In the genomic region with DNA sequence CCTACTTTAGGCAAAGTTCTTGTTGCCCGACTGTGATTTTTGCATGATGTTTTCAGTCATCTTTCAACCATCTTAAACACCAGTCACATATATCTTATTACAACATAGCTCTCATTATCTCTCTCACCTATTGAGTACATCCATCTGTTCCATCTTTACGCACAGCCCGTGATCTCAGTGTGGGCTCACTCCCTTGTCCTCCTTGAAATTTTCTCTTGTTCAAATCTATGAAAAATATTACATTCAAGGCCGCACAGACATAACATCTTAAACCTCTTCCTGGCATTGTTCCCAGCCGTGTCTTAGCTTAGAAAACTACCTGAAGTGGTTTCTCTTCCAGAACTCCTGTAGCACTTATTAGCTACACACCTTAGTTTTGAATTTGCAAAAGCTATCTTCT, we compare ENCODE assay signal across 17 cellular contexts. TPM values are rescaled to one million over a fixed set of nuclear protein-coding genes. Genes with fewer than 3 reads are reported as not detected.
"Had no signal": no experiment of that assay in that cellular context is flagged by ENCODE, and none has a peak within 500 bp of the region (broad histone marks: within the 10 kb centered on the region; RNA-seq: fewer than 3 reads in every experiment).

No MANE protein-coding gene starts in this region.

- H3K4me3 ChIP-seq: esophagus muscularis mucosa, sigmoid colon, thoracic aorta, vagina had no signal

- DNase-seq: activated CD4-positive, alpha-beta T cell treated with anti-CD3 and anti-CD28 coated beads for 36 hours; activated CD8-positive, alpha-beta memory T cell treated with anti-CD3 and anti-CD28 coated beads, Interleukin-2, amount 50 U/mL, for 48 hours; activated CD8-positive, alpha-beta T cell treated with anti-CD3 and anti-CD28 coated beads, Interleukin-2, amount 10 ng/mL, durations not matched to agents 7 days and 5 days; activated naive CD4-positive, alpha-beta T cell treated with Interleukin-2 at 50 U/mL for 16 hours; activated naive CD8-positive, alpha-beta T cell treated with anti-CD3 and anti-CD28 coated beads, Interleukin-2, amount 50 U/mL, for 24 hours; foreskin fibroblast; sigmoid colon; stimulated activated CD4-positive, alpha-beta T cell treated with anti-CD3 and anti-CD28 coated beads, Interleukin-12 subunit alpha, Interleukin-12 subunit beta, amount 100 ng/mL, for 4 hours; stimulated activated naive CD8-positive, alpha-beta T cell treated with anti-CD3 and anti-CD28 coated beads, Interleukin-15, Interleukin-2, amounts not matched to agents 100 U/mL and 50 U/mL, for 24 hours had no signal

- H3K27me3 Mint-ChIP-seq: activated CD4-positive, alpha-beta T cell treated with anti-CD3 and anti-CD28 coated beads for 36 hours; memory B cell had no signal

- H3K36me3 ChIP-seq: esophagus muscularis mucosa, sigmoid colon, thoracic aorta, vagina had no signal

- H3K4me3 Mint-ChIP-seq: activated CD4-positive, alpha-beta T cell treated with anti-CD3 and anti-CD28 coated beads for 36 hours; activated CD8-positive, alpha-beta T cell treated with anti-CD3 and anti-CD28 coated beads, Interleukin-2, amount 10 ng/mL, durations not matched to agents 7 days and 5 days; activated naive CD8-positive, alpha-beta T cell treated with anti-CD3 and anti-CD28 coated beads, Interleukin-2, amount 50 U/mL, for 24 hours; memory B cell; neural crest cell had no signal

- H3K27me3 ChIP-seq: esophagus muscularis mucosa, sigmoid colon, vagina had no signal

- H3K36me3 Mint-ChIP-seq: memory B cell had no signal

- H3K9me3 Mint-ChIP-seq: activated naive CD8-positive, alpha-beta T cell treated with anti-CD3 and anti-CD28 coated beads, Interleukin-2, amount 50 U/mL, for 24 hours; memory B cell; neural crest cell had no signal

- H3K9me3 ChIP-seq: esophagus muscularis mucosa, sigmoid colon, thoracic aorta, vagina had no signal

- H3K27ac ChIP-seq: thoracic aorta had no signal

- H3K27ac Mint-ChIP-seq: activated CD4-positive, alpha-beta T cell treated with anti-CD3 and anti-CD28 coated beads for 36 hours; activated CD8-positive, alpha-beta T cell treated with anti-CD3 and anti-CD28 coated beads, Interleukin-2, amount 10 ng/mL, durations not matched to agents 7 days and 5 days; activated naive CD8-positive, alpha-beta T cell treated with anti-CD3 and anti-CD28 coated beads, Interleukin-2, amount 50 U/mL, for 24 hours; memory B cell had no signal

- ATAC-seq: activated CD4-positive, alpha-beta T cell treated with anti-CD3 and anti-CD28 coated beads for 36 hours; activated CD8-positive, alpha-beta T cell treated with anti-CD3 and anti-CD28 coated beads, Interleukin-2, amount 10 ng/mL, durations not matched to agents 7 days and 5 days; activated naive CD8-positive, alpha-beta T cell treated with anti-CD3 and anti-CD28 coated beads, Interleukin-2, amount 50 U/mL, for 24 hours; left lobe of liver; stimulated activated naive CD8-positive, alpha-beta T cell treated with anti-CD3 and anti-CD28 coated beads, Interleukin-15, Interleukin-2, amounts not matched to agents 100 U/mL and 50 U/mL, for 24 hours had no signal

RNA-seq across cellular contexts. Expression of gene TUBAL3, which starts 40.4 kb away (rescaled TPM):
- total RNA-seq: activated CD4-positive, alpha-beta T cell treated with anti-CD3 and anti-CD28 coated beads for 36 hours; activated CD8-positive, alpha-beta T cell treated with anti-CD3 and anti-CD28 coated beads, Interleukin-2, amount 10 ng/mL, durations not matched to agents 7 days and 5 days; astrocyte; left lobe of liver; neural crest cell; osteocyte; sigmoid colon; thoracic aorta; vagina had no signal

RNA-seq across cellular contexts. Expression of gene CALML5, which starts 54.4 kb away (rescaled TPM):
- total RNA-seq: activated CD4-positive, alpha-beta T cell treated with anti-CD3 and anti-CD28 coated beads for 36 hours; activated CD8-positive, alpha-beta T cell treated with anti-CD3 and anti-CD28 coated beads, Interleukin-2, amount 10 ng/mL, durations not matched to agents 7 days and 5 days; astrocyte; esophagus muscularis mucosa; left lobe of liver; neural crest cell; osteocyte; sigmoid colon had no signal
